Comparison of ENCODE assay signal across 1 cellular context in genomic region chr9:136344544-136345280, GRCh38.
TF ChIP-seq lines count a peak whose summit lies in the region.

No MANE protein-coding gene starts in this region.

TF ChIP-seq in endothelial cell of umbilical vein, 7 proteins besides CTCF, POLR2A, EP300 and RAD21:
- TF ChIP-seq POLR2AphosphoS5 (IDR thresholded peaks at IDR 0.05; ENCODE audit: insufficient read depth, low read depth, low read length) = peak; percentile 45
- no peak for TF ChIP-seq JUN (IDR thresholded peaks at IDR 0.05; ENCODE audit: borderline replicate concordance, insufficient read depth, insufficient read length, low read depth)
